Comparison of ENCODE assay signal across 6 cellular contexts in genomic region chr4:75990129-75990528, GRCh38. TPM values are rescaled to one million over a fixed set of nuclear protein-coding genes. Genes with fewer than 3 reads are reported as not detected.
DNase-seq lines count a peak whose midpoint lies in the region; ATAC-seq and TF ChIP-seq lines count a peak whose summit lies in the region.

No MANE protein-coding gene starts in this region.

- DNase-seq in MG63 (no peak), gastrocnemius medialis (no peak), kidney glomerular epithelial cell (lab: John Stamatoyannopoulos, UW) (no peak), C1 segment of cervical spinal cord (lab: John Stamatoyannopoulos, UW) (no peak), NCI-H1092 (lab: John Stamatoyannopoulos, UW) (no peak)
- DNase-seq in effector memory CD4-positive, alpha-beta T cell: no peak

- H3K36me3 ChIP-seq in MG63 (no peaks in the 10 kb centered on the region), gastrocnemius medialis (no peaks in the 10 kb centered on the region)
- H3K36me3 ChIP-seq in effector memory CD4-positive, alpha-beta T cell (ENCODE audit: control insufficient read depth, insufficient read depth, low read length): no peaks in the 10 kb centered on the region

- peaks cover 12% of the 10 kb centered on the region for H3K4me1 ChIP-seq in effector memory CD4-positive, alpha-beta T cell (ENCODE audit: control insufficient read depth, insufficient read depth, low read length, poor library complexity, severe bottlenecking)
- H3K4me1 ChIP-seq in gastrocnemius medialis: peaks cover 19 to 21% of the 10 kb centered on the region in 2 donors

- in situ Hi-C loops in gastrocnemius medialis (cut with MboI; ENCODE audit: low sequenced_read_pairs in 4 of 4): loop anchor here in 1 of 4 donors (5.0 kb wide), 1 partner anchor 77 kb away; no protein-coding TSS in a partner anchor

- no peak for TF ChIP-seq CTCF in gastrocnemius medialis (IDR thresholded peaks at IDR 0.05 in 4 of 5, conservative IDR thresholded peaks at IDR 0.05 in 1 of 5)

- H3K9me3 ChIP-seq in MG63: no peaks in the 10 kb centered on the region
- H3K9me3 ChIP-seq in effector memory CD4-positive, alpha-beta T cell (ENCODE audit: control insufficient read depth, low read length): no peaks in the 10 kb centered on the region
- H3K9me3 ChIP-seq in gastrocnemius medialis: no peaks in the 10 kb centered on the region

- ATAC-seq in gastrocnemius medialis: peak in 1 of 2 donors; percentile 18

- H3K27me3 ChIP-seq in MG63 (no peaks in the 10 kb centered on the region), gastrocnemius medialis (no peaks in the 10 kb centered on the region)
- H3K27me3 ChIP-seq in effector memory CD4-positive, alpha-beta T cell (replicated peaks; ENCODE audit: control insufficient read depth, insufficient read depth, low read length, poor library complexity, severe bottlenecking): no peaks in the 10 kb centered on the region

- intact Hi-C loops in gastrocnemius medialis (cut with DNase I; ENCODE audit: low total_unique reads): loop anchor here (1.0 to 5.0 kb wide), 5 partner anchors 49 to 262 kb away; partner anchors contain the start of genes FAM47E, NAAA and NUP54

- peak overlapping the region; percentile 85 for H3K4me3 ChIP-seq in MG63
- peak overlapping the region; percentile 98 for H3K4me3 ChIP-seq in effector memory CD4-positive, alpha-beta T cell (ENCODE audit: insufficient read depth, low read depth, low read length, poor library complexity, severe bottlenecking)
- H3K4me3 ChIP-seq in gastrocnemius medialis: peak overlapping the region; percentile 72 to 97 (median 88)

- no peak for TF ChIP-seq POLR2A in gastrocnemius medialis (IDR thresholded peaks at IDR 0.05)

- peak overlapping the region; percentile 63 for H3K27ac ChIP-seq in effector memory CD4-positive, alpha-beta T cell (ENCODE audit: insufficient read depth, low read length, poor library complexity, severe bottlenecking)
- peak overlapping the region; percentile 84 to 90 (median 87) for H3K27ac ChIP-seq in gastrocnemius medialis

RNA-seq across cellular contexts. Expression of gene SDAD1, which starts 0.6 kb away (rescaled TPM):
- total RNA-seq in MG63 (2014; rRNA removed; shearing (Covaris generic); ENCODE audit: low replicate concordance): 17.2 and 22.7 TPM in 2 replicates
- total RNA-seq in gastrocnemius medialis: 10 to 100 TPM; 23.5 to 46.0 (median 29.4) TPM

RNA-seq across cellular contexts. Expression of gene CXCL9, which starts 17.2 kb away (rescaled TPM):
- total RNA-seq in MG63 (2014; rRNA removed; shearing (Covaris generic); ENCODE audit: low replicate concordance): not detected in 2 replicates
- 1 to 10 TPM in 1 of 4 donors, under 1 TPM in 2, not detected in 1; 0.40 to 1.6 (median 0.46) TPM for total RNA-seq in gastrocnemius medialis

RNA-seq across cellular contexts. Expression of gene CXCL10, which starts 33.2 kb away (rescaled TPM):
- total RNA-seq in MG63 (2014; rRNA removed; shearing (Covaris generic); ENCODE audit: low replicate concordance): 0.40 and 4.1 TPM in 2 replicates
- under 1 TPM in 1 of 4 donors, not detected in 3; 0.97 TPM for total RNA-seq in gastrocnemius medialis

RNA-seq across cellular contexts. Expression of gene CXCL11, which starts 45.7 kb away (rescaled TPM):
- total RNA-seq in MG63 (2014; rRNA removed; shearing (Covaris generic); ENCODE audit: low replicate concordance): 0.66 and 1.3 TPM in 2 replicates
- total RNA-seq in gastrocnemius medialis: not detected

RNA-seq across cellular contexts. Expression of gene NAAA, which starts 49.3 kb away (rescaled TPM):
- 1.4 and 1.6 TPM in 2 replicates for total RNA-seq in MG63 (2014; rRNA removed; shearing (Covaris generic); ENCODE audit: low replicate concordance)
- total RNA-seq in gastrocnemius medialis: 10 to 100 TPM; 18.5 to 69.8 (median 42.3) TPM
